In genomic region chr1:19488136-19488535, GRCh38 we compare ENCODE assay signal across 12 cellular contexts. TPM values are rescaled to one million over a fixed set of nuclear protein-coding genes. Genes with fewer than 3 reads are reported as not detected.
DNase-seq lines count a peak whose midpoint lies in the region; ATAC-seq and TF ChIP-seq lines count a peak whose summit lies in the region.
"Had no signal": no experiment of that assay in that cellular context is flagged by ENCODE, and none has a peak within 500 bp of the region (broad histone marks: within the 10 kb centered on the region; RNA-seq: fewer than 3 reads in every experiment).

No MANE protein-coding gene starts in this region.

- TF ChIP-seq POLR2A in gastroesophageal sphincter (IDR thresholded peaks at IDR 0.05) (no peak), transverse colon (IDR thresholded peaks at IDR 0.05) (no peak), lower leg skin (IDR thresholded peaks at IDR 0.05) (no peak)

- DNase-seq in left ventricle myocardium inferior (no peak), Right ventricle myocardium inferior (ENCODE audit: missing footprints) (no peak), T-cell (peak in 1 of 34 experiments; percentile 53), transverse colon (no peak), GOT3 (lab: John Stamatoyannopoulos, UW) (no peak), lower leg skin (ENCODE audit: low spot score in 2 of 2) (no peak), HuH-7 (ENCODE audit: low spot score) (no peak)
- DNase-seq: activated CD8-positive, alpha-beta memory T cell treated with anti-CD3 and anti-CD28 coated beads, Interleukin-2, amount 10 ng/mL, durations not matched to agents 7 days and 5 days had no signal

- in situ Hi-C loops in transverse colon (cut with MboI; ENCODE audit: low pct_ligation_motif_present in 1 of 4, low pct_unique_long_range_greater_than_20kb in 1 of 4, low sequenced_read_pairs in 3 of 4), result loop anchor here (10.0 to 25.0 kb wide), 3 partner anchors 93 to 174 kb away; partner anchors contain the start of gene HTR6 (in 1 of the 4)

- H3K27me3 ChIP-seq in left ventricle myocardium inferior (ENCODE audit: low read depth) (no peaks in the 10 kb centered on the region), gastroesophageal sphincter (no peaks in the 10 kb centered on the region), transverse colon (no peaks in the 10 kb centered on the region)

- H3K4me3 Mint-ChIP-seq in T-cell, result peak overlapping the region in 2 of 3 donors; percentile 50 to 92

- TF ChIP-seq EP300 in gastroesophageal sphincter (IDR thresholded peaks at IDR 0.05) (no peak), transverse colon (IDR thresholded peaks at IDR 0.05; ENCODE audit: low read depth) (no peak)

- H3K27ac ChIP-seq in left ventricle myocardium inferior (replicated peaks) (peak overlapping the region; percentile 99), gastroesophageal sphincter (peak overlapping the region in 3 of 4 donors; percentile 99 to 100 (median 99)), transverse colon (peak overlapping the region; percentile 99 to 100 (median 100))

- POLR2A ChIA-PET in T-cell (lab: Charles Lee), result interaction anchor here in 1 of 2 donors (0.7 kb wide), 1 partner anchor 67 kb away, joined by 4 read pairs; no protein-coding TSS in a partner anchor

- TF ChIP-seq CTCF in left ventricle myocardium inferior (IDR thresholded peaks at IDR 0.05; ENCODE audit: borderline replicate concordance), result no peak
- no peak for TF ChIP-seq CTCF in gastroesophageal sphincter (IDR thresholded peaks at IDR 0.05)
- peak in 1 of 5 experiments; percentile 8 for TF ChIP-seq CTCF in transverse colon (IDR thresholded peaks at IDR 0.05)
- no peak for TF ChIP-seq CTCF in lower leg skin (IDR thresholded peaks at IDR 0.05)

- no peaks in the 10 kb centered on the region for H3K9me3 Mint-ChIP-seq in T-cell
- H3K9me3 Mint-ChIP-seq: T-helper 2 cell treated with Interferon-gamma antibody and Interleukin-4, amounts not matched to agents 5 μg/mL and 100 μg/mL, for 36 hours had no signal

- peaks cover 9% of the 10 kb centered on the region for H3K36me3 Mint-ChIP-seq in T-cell

- intact Hi-C loops in left ventricle myocardium inferior (cut with micrococcal nuclease) (no loop called here), Right ventricle myocardium inferior (cut with DNase I) (loop anchor here (5.0 kb wide), 4 partner anchors 51 to 159 kb away; no protein-coding TSS in a partner anchor), transverse colon (cut with DNase I; ENCODE audit: low total_unique reads) (loop anchor here (10.0 kb wide), 1 partner anchor 53 kb away; no protein-coding TSS in a partner anchor), lower leg skin (cut with DNase I; ENCODE audit: low total_unique reads) (loop anchor here (10.0 kb wide), 2 partner anchors 93 to 157 kb away; partner anchors contain the start of gene NBL1)

- H3K9me3 ChIP-seq in left ventricle myocardium inferior (replicated peaks), result no peaks in the 10 kb centered on the region
- H3K9me3 ChIP-seq in gastroesophageal sphincter, result no peaks in the 10 kb centered on the region
- H3K9me3 ChIP-seq in transverse colon, result no peaks in the 10 kb centered on the region

- no peak overlapping the region for H3K4me3 ChIP-seq in left ventricle myocardium inferior
- H3K4me3 ChIP-seq in gastroesophageal sphincter, result no peak overlapping the region
- no peak overlapping the region for H3K4me3 ChIP-seq in transverse colon
- H3K4me3 ChIP-seq in lower leg skin (ENCODE audit: low read depth, poor library complexity, severe bottlenecking), result no peak overlapping the region
- H3K4me3 ChIP-seq: lung had no signal

- ATAC-seq in Right ventricle myocardium inferior, result no peak
- ATAC-seq in T-cell (replicated peaks in 1 of 4), result no peak
- ATAC-seq in gastroesophageal sphincter, result no peak
- ATAC-seq: activated CD8-positive, alpha-beta memory T cell treated with anti-CD3 and anti-CD28 coated beads, Interleukin-2, amount 10 ng/mL, durations not matched to agents 7 days and 5 days; PC-3 had no signal

- peak overlapping the region; percentile 74 to 78 for H3K27ac Mint-ChIP-seq in T-cell

- CTCF ChIA-PET in T-cell (lab: Charles Lee), result interaction anchor here (0.6 to 1.5 kb wide), 6 partner anchors 10 to 333 kb away, joined by 3 to 6 read pairs (median 4); no protein-coding TSS in a partner anchor

- WGBS in gastroesophageal sphincter (ENCODE audit: low coverage in 1 of 2), 2 donors, result 81 to 86% methylated on average over 3 to 4 of the region's 7 CpGs
- 77 to 92% methylated on average over 6 to 7 of the region's 7 CpGs for WGBS in transverse colon (ENCODE audit: low coverage in 1 of 2), 2 donors
- WGBS in lower leg skin, 2 donors, result 60 to 65% methylated on average over 7 of the region's 7 CpGs

- H3K4me1 ChIP-seq in left ventricle myocardium inferior (peaks cover 48% of the 10 kb centered on the region), gastroesophageal sphincter (peaks cover 2 to 40% (median 24%) of the 10 kb centered on the region in 3 donors), transverse colon (peaks cover 20 to 36% (median 30%) of the 10 kb centered on the region in 4 donors)

- H3K4me1 Mint-ChIP-seq in T-cell, result peaks cover 52 to 69% (median 58%) of the 10 kb centered on the region in 3 donors

- H3K27me3 Mint-ChIP-seq in T-cell, result no peaks in the 10 kb centered on the region
- H3K27me3 Mint-ChIP-seq: activated CD8-positive, alpha-beta memory T cell treated with anti-CD3 and anti-CD28 coated beads, Interleukin-2, amount 10 ng/mL, durations not matched to agents 7 days and 5 days had no signal

- peaks cover 3% of the 10 kb centered on the region for H3K36me3 ChIP-seq in left ventricle myocardium inferior
- no peaks in the 10 kb centered on the region for H3K36me3 ChIP-seq in gastroesophageal sphincter
- no peaks in the 10 kb centered on the region for H3K36me3 ChIP-seq in transverse colon

RNA-seq across cellular contexts. Expression of gene CAPZB, which starts 2.8 kb away (rescaled TPM):
- total RNA-seq in left ventricle myocardium inferior (217 TPM), Right ventricle myocardium inferior (267 TPM), T-cell (100 to 1,000 TPM; 272 to 342 (median 320) TPM), gastroesophageal sphincter (100 to 1,000 TPM; 160 to 288 (median 184) TPM), transverse colon (100 to 1,000 TPM; 127 to 404 (median 136) TPM), lower leg skin (100 to 1,000 TPM in 2 of 4 donors, 10 to 100 TPM in 2; 84.7 to 124 (median 103) TPM)
